ENCODE assay signal across 1 cellular context in the genomic region with DNA sequence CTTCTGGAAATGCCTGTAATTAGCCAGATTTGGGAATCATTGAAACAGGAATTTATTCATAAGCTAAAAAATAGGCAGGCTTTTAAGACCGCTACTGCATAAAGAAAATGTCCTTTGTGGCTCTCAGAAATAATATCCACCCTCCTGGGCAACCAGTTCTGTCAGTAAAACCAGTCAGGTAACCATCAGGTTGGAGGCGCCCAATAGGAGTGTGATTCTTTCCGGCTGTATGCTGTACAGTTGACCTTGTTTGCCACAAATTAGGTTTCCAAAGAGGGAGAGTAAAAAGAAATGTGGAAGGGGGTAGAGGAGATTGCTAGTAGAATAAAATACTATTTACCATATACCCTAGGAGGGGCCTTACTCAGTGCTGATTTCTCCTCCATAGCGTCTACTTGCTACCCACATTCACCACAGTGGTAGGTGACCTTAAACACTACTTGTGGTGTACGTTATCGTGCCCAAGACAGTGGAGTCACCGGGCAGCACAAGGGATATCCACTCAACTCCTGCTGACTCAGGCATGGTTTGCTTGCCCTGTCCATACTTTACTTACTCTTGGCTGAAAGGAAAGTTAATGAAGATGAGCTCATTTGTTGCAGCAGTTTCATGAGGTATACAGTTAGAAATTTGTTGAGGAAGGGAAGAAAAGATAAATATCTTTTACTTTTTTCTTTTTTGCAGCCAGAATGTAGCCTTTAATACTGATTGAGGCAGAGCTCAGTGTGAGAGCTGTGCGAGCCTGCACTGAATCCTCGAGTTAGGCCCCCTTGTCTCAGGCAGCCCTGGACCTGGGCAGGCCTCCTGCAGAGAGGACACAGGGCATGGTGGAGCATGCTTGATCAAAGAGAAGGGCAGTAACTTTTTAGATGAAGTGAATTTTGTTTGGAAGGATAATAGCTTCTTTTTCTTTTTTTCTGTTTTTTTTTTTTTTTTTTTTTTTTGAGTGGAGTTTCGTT.
TF ChIP-seq lines count a peak whose summit lies in the region.

No MANE protein-coding gene starts in this region.

TF ChIP-seq in K562, 482 proteins besides CTCF, POLR2A, EP300 and RAD21 (continued from another document):
- TF ChIP-seq, protein P1, sequence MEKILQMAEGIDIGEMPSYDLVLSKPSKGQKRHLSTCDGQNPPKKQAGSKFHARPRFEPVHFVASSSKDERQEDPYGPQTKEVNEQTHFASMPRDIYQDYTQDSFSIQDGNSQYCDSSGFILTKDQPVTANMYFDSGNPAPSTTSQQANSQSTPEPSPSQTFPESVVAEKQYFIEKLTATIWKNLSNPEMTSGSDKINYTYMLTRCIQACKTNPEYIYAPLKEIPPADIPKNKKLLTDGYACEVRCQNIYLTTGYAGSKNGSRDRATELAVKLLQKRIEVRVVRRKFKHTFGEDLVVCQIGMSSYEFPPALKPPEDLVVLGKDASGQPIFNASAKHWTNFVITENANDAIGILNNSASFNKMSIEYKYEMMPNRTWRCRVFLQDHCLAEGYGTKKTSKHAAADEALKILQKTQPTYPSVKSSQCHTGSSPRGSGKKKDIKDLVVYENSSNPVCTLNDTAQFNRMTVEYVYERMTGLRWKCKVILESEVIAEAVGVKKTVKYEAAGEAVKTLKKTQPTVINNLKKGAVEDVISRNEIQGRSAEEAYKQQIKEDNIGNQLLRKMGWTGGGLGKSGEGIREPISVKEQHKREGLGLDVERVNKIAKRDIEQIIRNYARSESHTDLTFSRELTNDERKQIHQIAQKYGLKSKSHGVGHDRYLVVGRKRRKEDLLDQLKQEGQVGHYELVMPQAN (IDR thresholded peaks at IDR 0.05; ENCODE audit: borderline replicate concordance) = no peak
- TF ChIP-seq C11orf30 (IDR thresholded peaks at IDR 0.05; ENCODE audit: low read depth) = peak; percentile 39; the same call in 1 of the 2 replicates
- TF ChIP-seq NFIX (CRISPR knock-in tag; IDR thresholded peaks at IDR 0.05; ENCODE audit: low read depth) = no peak
- TF ChIP-seq, protein P2, sequence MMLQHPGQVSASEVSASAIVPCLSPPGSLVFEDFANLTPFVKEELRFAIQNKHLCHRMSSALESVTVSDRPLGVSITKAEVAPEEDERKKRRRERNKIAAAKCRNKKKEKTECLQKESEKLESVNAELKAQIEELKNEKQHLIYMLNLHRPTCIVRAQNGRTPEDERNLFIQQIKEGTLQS (IDR thresholded peaks at IDR 0.05) = peak; percentile 32; the same call in 1 of the 2 replicates
- TF ChIP-seq, protein P2 (CRISPR knock-in tag; conservative IDR thresholded peaks at IDR 0.05) = no peak
- TF ChIP-seq ZNF143 (CRISPR knock-in tag; IDR thresholded peaks at IDR 0.05) = no peak
- TF ChIP-seq ZNF316 (IDR thresholded peaks at IDR 0.05) = peak; percentile 28; the same call in 1 of the 2 replicates
- TF ChIP-seq, protein P3, sequence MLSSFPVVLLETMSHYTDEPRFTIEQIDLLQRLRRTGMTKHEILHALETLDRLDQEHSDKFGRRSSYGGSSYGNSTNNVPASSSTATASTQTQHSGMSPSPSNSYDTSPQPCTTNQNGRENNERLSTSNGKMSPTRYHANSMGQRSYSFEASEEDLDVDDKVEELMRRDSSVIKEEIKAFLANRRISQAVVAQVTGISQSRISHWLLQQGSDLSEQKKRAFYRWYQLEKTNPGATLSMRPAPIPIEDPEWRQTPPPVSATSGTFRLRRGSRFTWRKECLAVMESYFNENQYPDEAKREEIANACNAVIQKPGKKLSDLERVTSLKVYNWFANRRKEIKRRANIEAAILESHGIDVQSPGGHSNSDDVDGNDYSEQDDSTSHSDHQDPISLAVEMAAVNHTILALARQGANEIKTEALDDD (IDR thresholded peaks at IDR 0.05) = peak; percentile 73; the same call in 1 of the 2 replicates
TF ChIP-seq in K562: peak in this region for 4.
